Comparison of ENCODE assay signal across 14 cellular contexts in genomic region chr17:45346255-45347015, GRCh38. TPM values are rescaled to one million over a fixed set of nuclear protein-coding genes. Genes with fewer than 3 reads are reported as not detected.
DNase-seq lines count a peak whose midpoint lies in the region; ATAC-seq, FAIRE-seq and TF ChIP-seq lines count a peak whose summit lies in the region.
"Had no signal": no experiment of that assay in that cellular context is flagged by ENCODE, and none has a peak within 500 bp of the region (broad histone marks: within the 10 kb centered on the region; RNA-seq: fewer than 3 reads in every experiment).

No MANE protein-coding gene starts in this region.

- no peak overlapping the region for H3K4me2 ChIP-seq in HepG2 (ENCODE audit: low read depth, low read length)

- no peaks in the 10 kb centered on the region for H3K4me1 ChIP-seq in Peyer's patch
- H3K4me1 ChIP-seq in muscle layer of colon (ENCODE audit: insufficient read depth, low read length) = peaks cover 27% of the 10 kb centered on the region
- H3K4me1 ChIP-seq in thyroid gland = peaks cover 5 to 23% of the 10 kb centered on the region in 2 donors
- peaks cover 15% of the 10 kb centered on the region for H3K4me1 ChIP-seq in HepG2 (ENCODE audit: insufficient read depth, low read length)

- TF ChIP-seq CTCF in Peyer's patch (IDR thresholded peaks at IDR 0.05) = no peak
- TF ChIP-seq CTCF in fibroblast of mammary gland (conservative IDR thresholded peaks at IDR 0.05; ENCODE audit: control insufficient read depth, insufficient read depth, low read depth, low read length) = no peak
- no peak for TF ChIP-seq CTCF in thyroid gland (IDR thresholded peaks at IDR 0.05)
- no peak for TF ChIP-seq CTCF in HepG2 (CRISPR knock-in tag; IDR thresholded peaks at IDR 0.05)

- H3K79me2 ChIP-seq in HepG2 (ENCODE audit: insufficient read depth, low read length) = no peaks in the 10 kb centered on the region

- no peaks in the 10 kb centered on the region for H4K20me1 ChIP-seq in HepG2 (ENCODE audit: insufficient read depth, low read length)

- H3K27ac ChIP-seq in Peyer's patch = peak overlapping the region in 3 of 4 donors; percentile 31 to 49 (median 47)
- H3K27ac ChIP-seq in muscle layer of colon (ENCODE audit: low read depth, low read length) = peak overlapping the region; percentile 35
- peak overlapping the region; percentile 1 to 38 (median 26) for H3K27ac ChIP-seq in thyroid gland
- H3K27ac ChIP-seq in HepG2 (ENCODE audit: extremely low read length, insufficient read depth, low read length) = no peak overlapping the region

- intact Hi-C loops in thyroid gland (cut with DNase I) (no loop called here), HepG2 (cut with micrococcal nuclease; ENCODE audit: unreplicated experiment) (no loop called here)

- no peaks in the 10 kb centered on the region for H3K27me3 ChIP-seq in Peyer's patch
- no peaks in the 10 kb centered on the region for H3K27me3 ChIP-seq in muscle layer of colon (ENCODE audit: control insufficient read depth in 1 of 2, insufficient read depth in 2 of 2, low read length in 2 of 2)
- no peaks in the 10 kb centered on the region for H3K27me3 ChIP-seq in thyroid gland
- H3K27me3 ChIP-seq in HepG2 (ENCODE audit: control insufficient read depth in 1 of 2, insufficient read depth in 2 of 2, low read length in 2 of 2) = no peaks in the 10 kb centered on the region

- H3K9me3 ChIP-seq in Peyer's patch (no peaks in the 10 kb centered on the region), muscle layer of colon (ENCODE audit: low read length) (no peaks in the 10 kb centered on the region), thyroid gland (no peaks in the 10 kb centered on the region), HepG2 (ENCODE audit: low read length) (no peaks in the 10 kb centered on the region)

- 50 to 60% methylated on average over 13 of the region's 13 CpGs for WGBS in thyroid gland, 2 donors
- 73% methylated on average over 13 of the region's 13 CpGs for WGBS in HepG2 (ENCODE audit: low lambda C conversion rate)

- H3K4me3 ChIP-seq in Peyer's patch = no peak overlapping the region
- H3K4me3 ChIP-seq in fibroblast of mammary gland (ENCODE audit: control insufficient read depth, low read depth, low read length) = no peak overlapping the region
- no peak overlapping the region for H3K4me3 ChIP-seq in muscle layer of colon (ENCODE audit: low read depth in 1 of 2, low read length in 2 of 2)
- no peak overlapping the region for H3K4me3 ChIP-seq in thyroid gland (replicated peaks in 1 of 3)
- no peak overlapping the region for H3K4me3 ChIP-seq in HepG2 (replicated peaks in 1 of 3; ENCODE audit: insufficient read depth in 1 of 3, low read depth in 2 of 3, low read length in 3 of 3)

- H3K9ac ChIP-seq in muscle layer of colon (ENCODE audit: low read length) (no peak overlapping the region), HepG2 (ENCODE audit: insufficient read depth, low read depth, low read length) (no peak overlapping the region)

- TF ChIP-seq EP300 in HepG2 (IDR thresholded peaks at IDR 0.05; ENCODE audit: low read depth in 2 of 2, low read length in 2 of 2) (no peak), HepG2 (CRISPR knock-in tag; IDR thresholded peaks at IDR 0.05; ENCODE audit: borderline replicate concordance) (no peak)

- FAIRE-seq in GM12892 (lab: Jason Lieb, UNC) = no peak
- FAIRE-seq in HepG2 (lab: Jason Lieb, UNC) = no peak
- FAIRE-seq: frontal cortex, RCC 7860 had no signal

- CTCF ChIA-PET in HepG2 (lab: Yijun Ruan, JAX; ENCODE audit: low intra/inter-chr PET ratio, low total read pairs) = no interaction called here

- TF ChIP-seq POLR2A in Peyer's patch (IDR thresholded peaks at IDR 0.05) = no peak
- no peak for TF ChIP-seq POLR2A in thyroid gland (IDR thresholded peaks at IDR 0.05)
- no peak for TF ChIP-seq POLR2A in GM12892 (IDR thresholded peaks at IDR 0.05; ENCODE audit: low read depth, low read length)
- no peak for TF ChIP-seq POLR2A in HepG2 (IDR thresholded peaks at IDR 0.05; ENCODE audit: insufficient read depth in 1 of 2, low read depth in 2 of 2, low read length in 2 of 2)

- POLR2A ChIA-PET in HepG2 (lab: Yijun Ruan, JAX) = no interaction called here

- no peak for ATAC-seq in HG02678 (IDR thresholded peaks at IDR 0.05; ENCODE audit: unreplicated experiment)
- no peak for ATAC-seq in HepG2

- DNase-seq in Peyer's patch (peak in 1 of 3 donors; percentile 41), fibroblast of mammary gland (ENCODE audit: low read depth) (peak; percentile 69), thyroid gland (peak; percentile 31 to 63), GM12892 (ENCODE audit: insufficient read length) (no peak), HepG2 (ENCODE audit: low spot score) (no peak)
- no peak for DNase-seq in stimulated activated CD4-positive, alpha-beta T cell treated with anti-CD3 and anti-CD28 coated beads, Interleukin-2, amount 100 ng/mL, for 24 hours
- DNase-seq: activated CD8-positive, alpha-beta memory T cell treated with anti-CD3 and anti-CD28 coated beads for 24 hours; activated naive CD4-positive, alpha-beta T cell treated with anti-CD3 and anti-CD28 coated beads for 36 hours; COR-L47; stimulated activated CD4-positive, alpha-beta T cell treated with anti-CD3 and anti-CD28 coated beads, Interleukin-2, amount 100 ng/mL, for 48 hours had no signal

- no TSS peak for BruUV-seq in HepG2 (replicated peaks; lab: Mats Ljungman, UMichigan)

- no peak overlapping the region for H2AFZ ChIP-seq in HepG2 (ENCODE audit: low read length)

- no peak for TF ChIP-seq RAD21 in HepG2 (CRISPR knock-in tag; IDR thresholded peaks at IDR 0.05)

- in situ Hi-C loops in HepG2 (cut with HindIII; ENCODE audit: extremely low pct_ligation_motif_present, low pct_unique_long_range_greater_than_20kb) = no loop called here

- H3K36me3 ChIP-seq in Peyer's patch (no peaks in the 10 kb centered on the region), muscle layer of colon (ENCODE audit: insufficient read depth, low read length) (no peaks in the 10 kb centered on the region), thyroid gland (no peaks in the 10 kb centered on the region), HepG2 (replicated peaks in 1 of 2; ENCODE audit: control insufficient read depth in 1 of 2, insufficient read depth in 2 of 2, low read length in 2 of 2) (no peaks in the 10 kb centered on the region)

TF ChIP-seq in HepG2, 621 proteins besides CTCF, POLR2A, EP300 and RAD21:
- TF ChIP-seq NFE2L2 (IDR thresholded peaks at IDR 0.05; ENCODE audit: low read length) (no peak), CC2D1A (CRISPR knock-in tag; IDR thresholded peaks at IDR 0.05) (no peak), ZNF256 (CRISPR knock-in tag; conservative IDR thresholded peaks at IDR 0.05) (no peak), STAG1 (CRISPR knock-in tag; IDR thresholded peaks at IDR 0.05) (no peak)

RNA-seq across cellular contexts. Expression of gene MAP3K14, which starts 29.6 kb away (rescaled TPM):
- total RNA-seq in Peyer's patch (10 to 100 TPM; 16.5 to 30.4 (median 24.7) TPM), thyroid gland (10 to 100 TPM in 1 of 4 donors, 1 to 10 TPM in 3; 4.1 to 21.7 (median 6.2) TPM), HepG2 (2016; rRNA removed; fragmentation: Illumina TruSeq; extraction: Trizol) (1.2 and 2.6 TPM in 2 replicates)
- polyA plus RNA-seq in GM12892 (2012; ENCODE audit: missing spikeins) = 13.9 TPM
- 2.1 and 2.5 TPM in 2 replicates for total RNA-seq in HepG2 (2016; cell fraction: cytosol; rRNA removed; fragmentation: Illumina TruSeq; extraction: Trizol; ENCODE audit: low read depth)
- total RNA-seq in HepG2 (2016; cell fraction: insoluble cytoplasmic fraction; rRNA removed; fragmentation: Illumina TruSeq; extraction: Trizol) = 1.1 and 2.6 TPM in 2 replicates
- total RNA-seq in HepG2 (2016; cell fraction: membrane; rRNA removed; fragmentation: Illumina TruSeq; extraction: Trizol) = 2.1 and 2.4 TPM in 2 replicates
- total RNA-seq in HepG2 (2016; cell fraction: nucleus; rRNA removed; fragmentation: Illumina TruSeq; extraction: Trizol) = 3.1 and 3.3 TPM in 2 replicates
- 2.6 and 4.0 TPM in 2 replicates for polyA plus RNA-seq in HepG2 (2011; rRNA removed)
- 1.8 and 2.4 TPM in 2 replicates for polyA plus RNA-seq in HepG2 (2011; cell fraction: cytosol; rRNA removed)
- polyA plus RNA-seq in HepG2 (2011; cell fraction: nucleus; rRNA removed) = 10.1 and 10.7 TPM in 2 replicates
- polyA plus RNA-seq in HepG2 (2012) = 1.6 and 2.1 TPM in 2 replicates
- 1.6 and 2.0 TPM in 2 replicates for polyA plus RNA-seq in HepG2 (2016; cell fraction: cytosol; fragmentation: Illumina TruSeq; extraction: Trizol; ENCODE audit: low read depth)
- 1.3 and 1.9 TPM in 2 replicates for polyA plus RNA-seq in HepG2 (2016; cell fraction: insoluble cytoplasmic fraction; fragmentation: Illumina TruSeq; extraction: Trizol; ENCODE audit: low read depth)
- polyA plus RNA-seq in HepG2 (2016; cell fraction: membrane; fragmentation: Illumina TruSeq; extraction: Trizol; ENCODE audit: low read depth) = 1.6 and 2.3 TPM in 2 replicates
- polyA plus RNA-seq in HepG2 (2016; cell fraction: nucleus; fragmentation: Illumina TruSeq; extraction: Trizol; ENCODE audit: insufficient read depth, low read depth) = 10.6 and 10.8 TPM in 2 replicates
- polyA minus RNA-seq in HepG2 (2011; rRNA and poly(A)+ RNA removed; ENCODE audit: low replicate concordance) = 2.2 and 7.2 TPM in 2 replicates
- 0.40 and 0.44 TPM in 2 replicates for polyA minus RNA-seq in HepG2 (2011; cell fraction: cytosol; rRNA and poly(A)+ RNA removed)
- polyA minus RNA-seq in HepG2 (2011; cell fraction: nucleus; rRNA and poly(A)+ RNA removed) = 3.2 and 3.7 TPM in 2 replicates

Comparison
In these comparisons a context has a peak if more than half of its experiments do, and no peak if none do; other contexts are left out.
1. DNase-seq: peak in fibroblast of mammary gland (single experiment) and thyroid gland (2 of 2); none in GM12892 (single experiment), HepG2 (single experiment) and stimulated activated CD4-positive, alpha-beta T cell treated with anti-CD3 and anti-CD28 coated beads, Interleukin-2, amount 100 ng/mL, for 24 hours (0 of 2).